ENCODE assay signal across 9 cellular contexts in the genomic region with DNA sequence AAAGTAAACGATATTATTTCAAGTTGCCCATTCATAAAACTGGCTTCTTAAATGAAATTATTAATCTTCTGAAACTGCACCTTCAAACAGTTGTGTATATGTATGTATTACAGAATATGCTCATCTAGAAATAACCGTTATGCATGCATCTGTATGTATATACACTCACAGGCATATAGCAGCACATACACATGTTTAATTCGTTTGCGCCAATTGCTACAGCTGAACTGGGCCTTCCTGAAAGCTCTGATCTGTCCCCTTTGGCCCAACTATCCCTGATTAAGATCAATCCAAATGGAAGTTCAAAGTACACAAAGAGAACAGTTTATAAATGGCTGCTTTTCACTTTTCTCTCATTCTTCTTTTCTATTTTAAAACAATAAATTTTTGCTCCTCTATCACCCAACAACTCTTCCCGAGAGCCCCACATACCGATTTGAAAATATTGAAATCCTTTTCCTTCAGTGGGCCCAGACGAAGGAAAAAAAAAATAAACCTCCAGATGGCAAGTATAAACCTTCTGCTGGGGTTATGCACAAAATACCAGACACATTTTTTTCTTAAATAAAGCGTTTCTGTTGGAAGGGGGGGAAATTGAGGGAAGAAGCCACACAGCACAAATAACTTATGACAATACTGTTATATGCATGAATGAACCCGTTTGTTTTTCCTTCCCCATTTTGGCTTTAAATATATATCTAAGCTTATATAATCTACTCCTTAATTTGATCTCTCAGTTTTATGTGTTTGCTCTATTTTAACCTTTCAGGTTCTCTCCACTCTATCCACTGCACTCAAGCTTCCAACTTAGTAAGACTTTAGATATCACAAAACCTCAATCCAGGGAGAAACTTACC.
A peak's percentile ranks its signal among the peaks of the same experiment; 100 is the strongest.
DNase-seq lines count a peak whose midpoint lies in the region; ATAC-seq and TF ChIP-seq lines count a peak whose summit lies in the region.
"Had no signal": no experiment of that assay in that cellular context is flagged by ENCODE, and none has a peak within 500 bp of the region (broad histone marks: within the 10 kb centered on the region; RNA-seq: fewer than 3 reads in every experiment).

No MANE protein-coding gene starts in this region.

- DNase-seq in SK-N-SH (no peak), lower leg skin (ENCODE audit: low spot score in 2 of 2) (no peak), transverse colon (no peak), KG1 (lab: John Stamatoyannopoulos, UW) (no peak), NCI-H526 treated with DMSO at 0.1 percent for 48 hours (lab: John Stamatoyannopoulos, UW) (no peak)

- peaks cover 25 to 28% of the 10 kb centered on the region in 2 experiments; a peak in 3 of 4 replicates for H3K4me1 ChIP-seq in SK-N-SH (ENCODE audit: control insufficient read depth in 1 of 2, insufficient read depth in 2 of 2, low read depth in 1 of 2, low read length in 1 of 2)
- H3K4me1 ChIP-seq in transverse colon, result peaks cover 3 to 48% (median 3%) of the 10 kb centered on the region in 4 donors

- H3K9me2 ChIP-seq in SK-N-SH, result no peaks in the 10 kb centered on the region

- peaks cover 90% of the 10 kb centered on the region for H3K79me2 ChIP-seq in SK-N-SH (ENCODE audit: insufficient read depth)

- H3K4me3 ChIP-seq in SK-N-SH (ENCODE audit: low read depth in 2 of 2, low read length in 1 of 2) (peak overlapping the region; percentile 78 to 80), WI38 (ENCODE audit: low read depth, low read length) (peak overlapping the region; percentile 71), lower leg skin (ENCODE audit: low read depth, poor library complexity, severe bottlenecking) (peak overlapping the region; percentile 29), transverse colon (peak overlapping the region; percentile 17 to 52 (median 35))

- CTCF ChIA-PET in SK-N-SH (lab: Yijun Ruan, JAX), result interaction anchor here (1.1 to 7.1 kb wide), 3 partner anchors 22 to 86 kb away, joined by 3 to 36 read pairs (median 5); no protein-coding TSS in a partner anchor

- ATAC-seq in SK-N-SH treated with all-trans-retinoic acid at 6 μM for 48 hours, result no peak
- no peak for ATAC-seq in HG03135 (IDR thresholded peaks at IDR 0.05; ENCODE audit: unreplicated experiment)

- H3K36me3 ChIP-seq in SK-N-SH (replicated peaks in 1 of 2; ENCODE audit: control insufficient read depth in 1 of 2, insufficient read depth in 2 of 2, low read length in 1 of 2) (no peaks in the 10 kb centered on the region), transverse colon (no peaks in the 10 kb centered on the region)

- H3K27me3 ChIP-seq in SK-N-SH (ENCODE audit: insufficient read depth) (no peaks in the 10 kb centered on the region), transverse colon (peaks cover 16% of the 10 kb centered on the region)

- TF ChIP-seq POLR2A in lower leg skin (IDR thresholded peaks at IDR 0.05) (no peak), transverse colon (IDR thresholded peaks at IDR 0.05) (no peak)

- peak overlapping the region; percentile 79 for H3K4me2 ChIP-seq in SK-N-SH

- H3K27ac ChIP-seq in SK-N-SH (ENCODE audit: low read depth in 2 of 2, low read length in 1 of 2), result peak overlapping the region; percentile 95 to 100
- peak overlapping the region; percentile 87 to 94 (median 92) for H3K27ac ChIP-seq in transverse colon
- H3K27ac ChIP-seq: HL-60 had no signal

- TF ChIP-seq RAD21 in SK-N-SH (IDR thresholded peaks at IDR 0.05; ENCODE audit: low read length), result no peak

- intact Hi-C loops in lower leg skin (cut with DNase I; ENCODE audit: low total_unique reads) (no loop called here), transverse colon (cut with DNase I; ENCODE audit: low total_unique reads) (loop anchor here (5.0 to 10.0 kb wide), 2 partner anchors 78 to 84 kb away; no protein-coding TSS in a partner anchor)

- peak overlapping the region; percentile 86 for H3K9ac ChIP-seq in SK-N-SH

- TF ChIP-seq CTCF in SK-N-SH (IDR thresholded peaks at IDR 0.05) (no peak), WI38 (IDR thresholded peaks at IDR 0.05; ENCODE audit: low read depth, low read length) (no peak), lower leg skin (IDR thresholded peaks at IDR 0.05) (no peak), transverse colon (IDR thresholded peaks at IDR 0.05) (no peak)

- no peak overlapping the region for H2AFZ ChIP-seq in SK-N-SH (ENCODE audit: low read depth)

- in situ Hi-C loops in transverse colon (cut with MboI; ENCODE audit: low pct_ligation_motif_present in 1 of 4, low pct_unique_long_range_greater_than_20kb in 1 of 4, low sequenced_read_pairs in 3 of 4), result loop anchor here in 1 of 4 donors (10.0 kb wide), 1 partner anchor 264 kb away; a partner anchor contains a TSS

- H3F3A ChIP-seq in SK-N-SH (replicated peaks; ENCODE audit: insufficient read depth), result peaks cover 18% of the 10 kb centered on the region

- H4K20me1 ChIP-seq in SK-N-SH (ENCODE audit: insufficient read depth), result no peaks in the 10 kb centered on the region

- WGBS in SK-N-SH (ENCODE audit: low lambda C conversion rate), result 12% methylated on average over 9 of the region's 9 CpGs
- 39 to 41% methylated on average over 9 of the region's 9 CpGs for WGBS in lower leg skin, 2 donors
- WGBS in transverse colon (ENCODE audit: low coverage in 1 of 2), 2 donors, result 20 to 33% methylated on average over 9 of the region's 9 CpGs

- H3K9me3 ChIP-seq in SK-N-SH, result no peaks in the 10 kb centered on the region
- no peaks in the 10 kb centered on the region for H3K9me3 ChIP-seq in transverse colon

- POLR2A ChIA-PET in SK-N-SH (lab: Yijun Ruan, JAX), result interaction anchor here (0.5 to 7.1 kb wide), 6 partner anchors 16 to 177 kb away, joined by 3 to 85 read pairs (median 4); no protein-coding TSS in a partner anchor

- TF ChIP-seq EP300 in SK-N-SH (IDR thresholded peaks at IDR 0.05; ENCODE audit: borderline replicate concordance in 1 of 2, low read depth in 1 of 2, low read length in 1 of 2) (no peak), transverse colon (IDR thresholded peaks at IDR 0.05; ENCODE audit: low read depth) (no peak)

TF ChIP-seq in SK-N-SH, 30 proteins besides CTCF, POLR2A, EP300 and RAD21:
- TF ChIP-seq GATA2 (CRISPR knock-in tag; IDR thresholded peaks at IDR 0.05) (peak; percentile 28; the same call in 1 of the 2 replicates), JUND (IDR thresholded peaks at IDR 0.05) (no peak), MXI1 (IDR thresholded peaks at IDR 0.05; ENCODE audit: low read depth, low read length) (peak; percentile 63; the same call in 1 of the 2 replicates)
- TF ChIP-seq, protein P1, sequence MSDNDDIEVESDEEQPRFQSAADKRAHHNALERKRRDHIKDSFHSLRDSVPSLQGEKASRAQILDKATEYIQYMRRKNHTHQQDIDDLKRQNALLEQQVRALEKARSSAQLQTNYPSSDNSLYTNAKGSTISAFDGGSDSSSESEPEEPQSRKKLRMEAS (IDR thresholded peaks at IDR 0.05; ENCODE audit: low read depth), result 0 out of 2 replicates have a peak, but pooled peaks have one; percentile 17

TF ChIP-seq in SK-N-SH treated with all-trans-retinoic acid at 6 μM for 48 hours, 23 proteins besides CTCF, POLR2A, EP300 and RAD21:
- TF ChIP-seq RARB (CRISPR knock-in tag; IDR thresholded peaks at IDR 0.05) (no peak), ARNTL (CRISPR knock-in tag; IDR thresholded peaks at IDR 0.05; ENCODE audit: borderline replicate concordance, low read depth) (no peak), SNAI2 (CRISPR knock-in tag; IDR thresholded peaks at IDR 0.05) (no peak), ZNF8 (CRISPR knock-in tag; IDR thresholded peaks at IDR 0.05) (no peak), TCF4 (CRISPR knock-in tag; IDR thresholded peaks at IDR 0.05; ENCODE audit: borderline replicate concordance) (no peak), GLIS3 (CRISPR knock-in tag; IDR thresholded peaks at IDR 0.05) (no peak), ZNF70 (CRISPR knock-in tag; IDR thresholded peaks at IDR 0.05) (no peak), ZFP30 (CRISPR knock-in tag; IDR thresholded peaks at IDR 0.05) (no peak)

Comparison
In these comparisons a context has a peak if more than half of its experiments do, and no peak if none do; other contexts are left out.
1. H3K4me3 ChIP-seq: peak in every context shown above with its lines; median percentile 79 in SK-N-SH; 71 in WI38; 35 in transverse colon; 29 in lower leg skin.